In the genomic region with DNA sequence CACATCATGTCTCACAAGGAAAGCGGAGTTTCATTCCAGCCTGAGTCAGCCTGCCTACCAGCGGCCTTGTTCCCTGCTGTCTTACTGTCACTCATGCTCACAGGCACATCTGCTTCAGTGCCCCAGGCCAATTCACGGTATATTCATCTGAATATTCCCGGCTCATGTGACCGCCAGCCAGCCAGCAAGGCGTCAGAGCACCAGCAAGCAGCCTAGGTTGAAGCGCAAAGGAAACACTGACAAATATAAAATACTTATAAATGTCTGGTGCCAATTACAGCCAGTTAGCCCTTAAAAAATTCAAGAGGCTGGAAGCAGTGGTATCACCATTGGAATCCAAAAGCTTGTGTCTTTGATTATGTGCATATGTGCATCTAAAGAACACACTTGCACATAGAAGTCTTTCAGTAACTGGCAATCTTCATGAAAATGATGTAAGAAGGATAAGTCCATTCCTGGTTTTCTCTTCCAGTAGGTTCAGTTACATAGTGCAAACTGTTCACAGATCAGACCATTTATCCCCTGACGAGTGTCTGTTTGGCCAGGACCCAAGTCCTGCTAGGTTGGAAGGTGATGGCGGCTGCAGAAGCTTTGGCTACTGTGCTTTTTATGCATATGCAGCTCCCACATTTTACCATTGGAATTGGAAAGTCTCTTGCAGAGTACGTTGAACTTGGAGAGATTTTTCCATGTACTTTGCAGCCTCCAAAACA, we compare ENCODE assay signal across 22 cellular contexts.
DNase-seq lines count a peak whose midpoint lies in the region; ATAC-seq and TF ChIP-seq lines count a peak whose summit lies in the region.
"Had no signal": no experiment of that assay in that cellular context is flagged by ENCODE, and none has a peak within 500 bp of the region (broad histone marks: within the 10 kb centered on the region; RNA-seq: fewer than 3 reads in every experiment).

No MANE protein-coding gene starts in this region.

- DNase-seq in ELF-1 (ENCODE audit: low read depth, low spot score) = peak; percentile 37
- peak; percentile 17 for DNase-seq in NCI-H1092 treated with DMSO at 0.1 percent for 48 hours (lab: John Stamatoyannopoulos, UW)
- DNase-seq in ascending aorta (ENCODE audit: low spot score in 2 of 2) = no peak
- DNase-seq in mesothelial cell of epicardium (ENCODE audit: low spot score in 2 of 2, unreplicated experiment in 2 of 2) = no peak
- no peak for DNase-seq in hippocampal formation (lab: John Stamatoyannopoulos, UW)
- no peak for DNase-seq in NCI-H2171 (lab: John Stamatoyannopoulos, UW)
- DNase-seq: activated CD4-positive, alpha-beta T cell treated with anti-CD3 and anti-CD28 coated beads, Interleukin-2, amount 10 ng/mL, durations not matched to agents 24 days and 14 days; activated CD8-positive, alpha-beta memory T cell treated with anti-CD3 and anti-CD28 coated beads, Interleukin-2, amount 50 U/mL, for 48 hours; activated gamma-delta T cell; amygdala; Caco-2; effector memory CD8-positive, alpha-beta T cell; mesenchymal stem cell; natural killer cell; NCI-H1930; RPMI8226; substantia nigra; SW 1271 had no signal

- peaks cover 7% of the 10 kb centered on the region for H3K36me3 Mint-ChIP-seq in mesothelial cell of epicardium
- H3K36me3 Mint-ChIP-seq: natural killer cell had no signal

- no peaks in the 10 kb centered on the region for H3K27me3 Mint-ChIP-seq in mesothelial cell of epicardium (ENCODE audit: low read depth)
- H3K27me3 Mint-ChIP-seq: activated CD4-positive, alpha-beta T cell treated with anti-CD3 and anti-CD28 coated beads, Interleukin-2, amount 10 ng/mL, durations not matched to agents 24 days and 14 days; B cell; effector memory CD8-positive, alpha-beta T cell had no signal

- no peaks in the 10 kb centered on the region for H3K9me3 ChIP-seq in ascending aorta
- no peaks in the 10 kb centered on the region for H3K9me3 ChIP-seq in gastroesophageal sphincter
- H3K9me3 ChIP-seq: Caco-2 had no signal

- H3K36me3 ChIP-seq in ascending aorta (no peaks in the 10 kb centered on the region), gastroesophageal sphincter (no peaks in the 10 kb centered on the region)

- no peak for TF ChIP-seq EP300 in gastroesophageal sphincter (IDR thresholded peaks at IDR 0.05)

- no peak for TF ChIP-seq CTCF in ascending aorta (IDR thresholded peaks at IDR 0.05)
- no peak for TF ChIP-seq CTCF in mesothelial cell of epicardium (IDR thresholded peaks at IDR 0.05; ENCODE audit: unreplicated experiment)
- no peak for TF ChIP-seq CTCF in gastroesophageal sphincter (IDR thresholded peaks at IDR 0.05)

- H3K4me3 Mint-ChIP-seq in mesothelial cell of epicardium = no peak overlapping the region
- H3K4me3 Mint-ChIP-seq: activated CD4-positive, alpha-beta T cell treated with anti-CD3 and anti-CD28 coated beads, Interleukin-2, amount 10 ng/mL, durations not matched to agents 24 days and 14 days; B cell; effector memory CD8-positive, alpha-beta T cell; GM23338; natural killer cell had no signal

- H3K27me3 ChIP-seq in ascending aorta = no peaks in the 10 kb centered on the region
- H3K27me3 ChIP-seq in gastroesophageal sphincter = no peaks in the 10 kb centered on the region

- ATAC-seq in gastroesophageal sphincter (no peak), GM18868 (IDR thresholded peaks at IDR 0.05; ENCODE audit: unreplicated experiment) (no peak)
- ATAC-seq: effector memory CD8-positive, alpha-beta T cell; GM23338; natural killer cell had no signal

- H3K4me3 ChIP-seq in ascending aorta (no peak overlapping the region), gastroesophageal sphincter (no peak overlapping the region)
- H3K4me3 ChIP-seq: GM23338 had no signal

- intact Hi-C loops in ascending aorta (cut with DNase I) = no loop called here

- peaks cover 21% of the 10 kb centered on the region for H3K4me1 Mint-ChIP-seq in mesothelial cell of epicardium
- H3K4me1 Mint-ChIP-seq: activated CD4-positive, alpha-beta T cell treated with anti-CD3 and anti-CD28 coated beads, Interleukin-2, amount 10 ng/mL, durations not matched to agents 24 days and 14 days; B cell; natural killer cell had no signal

- no peak for TF ChIP-seq POLR2A in gastroesophageal sphincter (IDR thresholded peaks at IDR 0.05)

- H3K27ac Mint-ChIP-seq in mesothelial cell of epicardium = peak overlapping the region; percentile 71
- H3K27ac Mint-ChIP-seq: activated CD4-positive, alpha-beta T cell treated with anti-CD3 and anti-CD28 coated beads, Interleukin-2, amount 10 ng/mL, durations not matched to agents 24 days and 14 days; B cell; effector memory CD8-positive, alpha-beta T cell; GM23338; natural killer cell had no signal

- H3K9me3 Mint-ChIP-seq in mesothelial cell of epicardium = peaks cover 14% of the 10 kb centered on the region
- H3K9me3 Mint-ChIP-seq: activated CD4-positive, alpha-beta T cell treated with anti-CD3 and anti-CD28 coated beads, Interleukin-2, amount 10 ng/mL, durations not matched to agents 24 days and 14 days; natural killer cell had no signal

- H3K4me1 ChIP-seq in ascending aorta (peaks cover 0 to 3% of the 10 kb centered on the region in 2 donors), gastroesophageal sphincter (peaks cover 0 to 2% (median 2%) of the 10 kb centered on the region in 3 donors)

- H3K27ac ChIP-seq in ascending aorta (peak overlapping the region; percentile 4 to 41), gastroesophageal sphincter (peak overlapping the region in 1 of 4 donors; percentile 11)

- 41 to 60% methylated on average over 4 of the region's 10 CpGs for WGBS in gastroesophageal sphincter (ENCODE audit: low coverage in 1 of 2), 2 donors

Comparison
In these comparisons a context has a peak if more than half of its experiments do, and no peak if none do; other contexts are left out.
1. DNase-seq: peak in ELF-1 (single experiment) and NCI-H1092 treated with DMSO at 0.1 percent for 48 hours (single experiment); none in ascending aorta (0 of 2), mesothelial cell of epicardium (0 of 2), hippocampal formation (0 of 2) and NCI-H2171 (single experiment).